Comparison of ENCODE assay signal across 25 cellular contexts in the genomic region with DNA sequence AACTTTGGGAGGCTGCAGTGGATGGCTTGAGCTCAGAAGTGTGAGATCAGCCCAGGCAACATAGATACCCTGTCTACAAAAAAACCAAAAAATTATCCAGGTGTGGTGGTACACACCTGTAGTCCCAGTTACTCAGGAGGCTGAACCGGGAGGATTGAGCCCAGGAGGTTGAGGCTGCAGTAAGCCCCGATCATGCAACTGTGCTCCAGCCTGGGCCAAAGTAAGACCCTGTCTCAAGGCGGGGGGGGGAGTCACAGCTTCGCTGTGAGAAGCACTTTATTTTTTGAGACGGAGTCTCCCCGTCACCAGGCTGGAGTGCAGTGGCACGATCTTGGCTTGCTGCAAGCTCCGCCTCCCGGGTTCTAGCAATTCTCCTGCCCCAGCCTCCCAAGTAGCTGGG. TPM values are rescaled to one million over a fixed set of nuclear protein-coding genes. Genes with fewer than 3 reads are reported as not detected.
DNase-seq lines count a peak whose midpoint lies in the region; ATAC-seq and TF ChIP-seq lines count a peak whose summit lies in the region.
"Had no signal": no experiment of that assay in that cellular context is flagged by ENCODE, and none has a peak within 500 bp of the region (broad histone marks: within the 10 kb centered on the region; RNA-seq: fewer than 3 reads in every experiment).

No MANE protein-coding gene starts in this region.

- intact Hi-C loops in activated naive CD4-positive, alpha-beta T cell treated with anti-CD3 and anti-CD28 coated beads for 36 hours (cut with micrococcal nuclease): no loop called here

- no peak for TF ChIP-seq CTCF in neural progenitor cell (IDR thresholded peaks at IDR 0.05)

- no peak overlapping the region for H3K4me3 ChIP-seq in H7 (ENCODE audit: insufficient read depth, low read depth, low read length)
- H3K4me3 ChIP-seq in neural progenitor cell: no peak overlapping the region
- H3K4me3 ChIP-seq: esophagus squamous epithelium had no signal

- H3K9me3 Mint-ChIP-seq in activated naive CD4-positive, alpha-beta T cell treated with anti-CD3 and anti-CD28 coated beads for 36 hours: no peaks in the 10 kb centered on the region
- H3K9me3 Mint-ChIP-seq in activated naive CD8-positive, alpha-beta T cell treated with anti-CD3 and anti-CD28 coated beads, Interleukin-2, amount 50 U/mL, for 24 hours: no peaks in the 10 kb centered on the region
- no peaks in the 10 kb centered on the region for H3K9me3 Mint-ChIP-seq in neural progenitor cell
- H3K9me3 Mint-ChIP-seq: nephron; stimulated activated memory B cell treated with anti-CD40 and anti-IgM and Interleukin-4, amounts not matched to agents 10 μg/mL and 1 μg/mL and 100 μg/mL, for 72 hours had no signal

- peaks cover 42% of the 10 kb centered on the region for H3K36me3 ChIP-seq in H7 (replicated peaks; ENCODE audit: control insufficient read depth, insufficient read depth, low read length)
- no peaks in the 10 kb centered on the region for H3K36me3 ChIP-seq in neural progenitor cell

- no peak overlapping the region for H3K27ac ChIP-seq in neural progenitor cell
- H3K27ac ChIP-seq: C4-2B, KMS-11 had no signal

- no peak overlapping the region for H3K4me3 Mint-ChIP-seq in activated naive CD4-positive, alpha-beta T cell treated with anti-CD3 and anti-CD28 coated beads for 36 hours
- H3K4me3 Mint-ChIP-seq in activated naive CD8-positive, alpha-beta T cell treated with anti-CD3 and anti-CD28 coated beads, Interleukin-2, amount 50 U/mL, for 24 hours: no peak overlapping the region
- no peak overlapping the region for H3K4me3 Mint-ChIP-seq in neural progenitor cell
- H3K4me3 Mint-ChIP-seq: nephron; stimulated activated memory B cell treated with anti-CD40 and anti-IgM and Interleukin-4, amounts not matched to agents 10 μg/mL and 1 μg/mL and 100 μg/mL, for 72 hours had no signal

- no peak for ATAC-seq in activated naive CD8-positive, alpha-beta T cell treated with anti-CD3 and anti-CD28 coated beads, Interleukin-2, amount 50 U/mL, for 24 hours
- ATAC-seq in GM21447 (IDR thresholded peaks at IDR 0.05; ENCODE audit: unreplicated experiment) (no peak), GM19328 (IDR thresholded peaks at IDR 0.05; ENCODE audit: unreplicated experiment) (no peak)
- ATAC-seq: stimulated activated memory B cell treated with anti-CD40 and anti-IgM and Interleukin-4, amounts not matched to agents 10 μg/mL and 1 μg/mL and 100 μg/mL, for 72 hours had no signal

- peaks cover 54% of the 10 kb centered on the region for H3K36me3 Mint-ChIP-seq in activated naive CD4-positive, alpha-beta T cell treated with anti-CD3 and anti-CD28 coated beads for 36 hours (ENCODE audit: low read depth)
- H3K36me3 Mint-ChIP-seq in activated naive CD8-positive, alpha-beta T cell treated with anti-CD3 and anti-CD28 coated beads, Interleukin-2, amount 50 U/mL, for 24 hours (ENCODE audit: low read depth): peaks cover 66% of the 10 kb centered on the region
- peaks cover 31% of the 10 kb centered on the region for H3K36me3 Mint-ChIP-seq in neural progenitor cell

- no peak overlapping the region for H2AFZ ChIP-seq in neural progenitor cell (replicated peaks)

- H3K4me1 ChIP-seq in neural progenitor cell: no peaks in the 10 kb centered on the region

- H4K20me1 ChIP-seq in neural progenitor cell (ENCODE audit: low read depth): no peaks in the 10 kb centered on the region

- H3K27me3 Mint-ChIP-seq in activated naive CD4-positive, alpha-beta T cell treated with anti-CD3 and anti-CD28 coated beads for 36 hours (ENCODE audit: low read depth): no peaks in the 10 kb centered on the region
- no peaks in the 10 kb centered on the region for H3K27me3 Mint-ChIP-seq in activated naive CD8-positive, alpha-beta T cell treated with anti-CD3 and anti-CD28 coated beads, Interleukin-2, amount 50 U/mL, for 24 hours
- peaks cover 6% of the 10 kb centered on the region for H3K27me3 Mint-ChIP-seq in neural progenitor cell (ENCODE audit: insufficient read depth, low read depth)
- H3K27me3 Mint-ChIP-seq: stimulated activated memory B cell treated with anti-CD40 and anti-IgM and Interleukin-4, amounts not matched to agents 10 μg/mL and 1 μg/mL and 100 μg/mL, for 72 hours had no signal

- H3K27me3 ChIP-seq in H7 (ENCODE audit: control insufficient read depth, insufficient read depth, low read length) (no peaks in the 10 kb centered on the region), neural progenitor cell (no peaks in the 10 kb centered on the region)
- H3K27me3 ChIP-seq: esophagus squamous epithelium had no signal

- H3K27ac Mint-ChIP-seq in activated naive CD4-positive, alpha-beta T cell treated with anti-CD3 and anti-CD28 coated beads for 36 hours: peak overlapping the region; percentile 78
- peak overlapping the region; percentile 74 for H3K27ac Mint-ChIP-seq in activated naive CD8-positive, alpha-beta T cell treated with anti-CD3 and anti-CD28 coated beads, Interleukin-2, amount 50 U/mL, for 24 hours
- H3K27ac Mint-ChIP-seq in neural progenitor cell: peak overlapping the region; percentile 63
- H3K27ac Mint-ChIP-seq: stimulated activated memory B cell treated with anti-CD40 and anti-IgM and Interleukin-4, amounts not matched to agents 10 μg/mL and 1 μg/mL and 100 μg/mL, for 72 hours had no signal

- peaks cover 3% of the 10 kb centered on the region for H3K4me1 Mint-ChIP-seq in activated naive CD4-positive, alpha-beta T cell treated with anti-CD3 and anti-CD28 coated beads for 36 hours (ENCODE audit: low read depth)
- H3K4me1 Mint-ChIP-seq in activated naive CD8-positive, alpha-beta T cell treated with anti-CD3 and anti-CD28 coated beads, Interleukin-2, amount 50 U/mL, for 24 hours: peaks cover 11% of the 10 kb centered on the region
- peaks cover 20% of the 10 kb centered on the region for H3K4me1 Mint-ChIP-seq in neural progenitor cell

- CTCF ChIA-PET in activated naive CD4-positive, alpha-beta T cell treated with anti-CD3 and anti-CD28 coated beads for 36 hours (lab: Charles Lee): interaction anchor here (1.3 kb wide), 1 partner anchor 62 kb away, joined by 3 read pairs; no protein-coding TSS in a partner anchor

- H3K79me2 ChIP-seq in neural progenitor cell (ENCODE audit: low read depth): no peaks in the 10 kb centered on the region

- no peak overlapping the region for H3K4me2 ChIP-seq in neural progenitor cell
- H3K4me2 ChIP-seq: KMS-11 had no signal

- peaks cover 11% of the 10 kb centered on the region for H3F3A ChIP-seq in neural progenitor cell (ENCODE audit: low read depth)

- H3K9ac ChIP-seq in neural progenitor cell: no peak overlapping the region
- H3K9ac ChIP-seq: KMS-11 had no signal

- no peak for DNase-seq in activated naive CD4-positive, alpha-beta T cell treated with anti-CD3 and anti-CD28 coated beads for 36 hours
- no peak for DNase-seq in activated naive CD4-positive, alpha-beta T cell treated with Interleukin-2 at 50 U/mL for 16 hours
- DNase-seq in H7: peak; percentile 35
- DNase-seq in activated naive CD8-positive, alpha-beta T cell treated with anti-CD3 and anti-CD28 coated beads, Interleukin-2, amount 50 U/mL, for 24 hours: no peak
- no peak for DNase-seq in neural progenitor cell (ENCODE audit: low spot score)
- DNase-seq in NCI-H345 (lab: John Stamatoyannopoulos, UW): no peak
- DNase-seq: activated CD4-positive, alpha-beta T cell treated with anti-CD3 and anti-CD28 coated beads, Interleukin-2, amount 50 U/mL, for 48 hours; amygdala; caudate nucleus; effector CD8-positive, alpha-beta T cell; esophagus squamous epithelium; GF-D8; mesendoderm; MV-4-11; NCI-H187; NCI-H2227 treated with DMSO at 0.1 percent for 48 hours; NCI-H82; SHP77 treated with DMSO at 0.1 percent for 48 hours; T-helper 1 cell had no signal

- H3K9me3 ChIP-seq in neural progenitor cell (ENCODE audit: low read depth): no peaks in the 10 kb centered on the region
- H3K9me3 ChIP-seq: esophagus squamous epithelium had no signal

RNA-seq across cellular contexts. Expression of gene EZR, which starts 54.2 kb away (rescaled TPM):
- 100 to 1,000 TPM; 229 to 230 TPM for total RNA-seq in activated naive CD4-positive, alpha-beta T cell treated with anti-CD3 and anti-CD28 coated beads for 36 hours
- 203 and 216 TPM in 2 replicates for total RNA-seq in H7 (2014; rRNA removed; shearing (Covaris generic))
- total RNA-seq in neural progenitor cell (ENCODE audit: low replicate concordance): 52.0 and 61.4 TPM in 2 replicates
